ENCODE assay signal across 15 cellular contexts in genomic region chr11:35042906-35043305, GRCh38.
DNase-seq lines count a peak whose midpoint lies in the region; ATAC-seq and TF ChIP-seq lines count a peak whose summit lies in the region.
"Had no signal": no experiment of that assay in that cellular context is flagged by ENCODE, and none has a peak within 500 bp of the region (broad histone marks: within the 10 kb centered on the region; RNA-seq: fewer than 3 reads in every experiment).

No MANE protein-coding gene starts in this region.

- H3K9me3 ChIP-seq in heart left ventricle (no peaks in the 10 kb centered on the region), left ventricle myocardium inferior (replicated peaks) (no peaks in the 10 kb centered on the region)

- H3K36me3 Mint-ChIP-seq in memory B cell: no peaks in the 10 kb centered on the region
- H3K36me3 Mint-ChIP-seq in stimulated activated memory B cell treated with anti-CD40 and anti-IgM and Interleukin-4, amounts not matched to agents 10 μg/mL and 1 μg/mL and 100 μg/mL, for 72 hours: peaks cover 2% of the 10 kb centered on the region

- no peaks in the 10 kb centered on the region for H3K9me3 Mint-ChIP-seq in memory B cell
- no peaks in the 10 kb centered on the region for H3K9me3 Mint-ChIP-seq in stimulated activated memory B cell treated with anti-CD40 and anti-IgM and Interleukin-4, amounts not matched to agents 10 μg/mL and 1 μg/mL and 100 μg/mL, for 72 hours
- H3K9me3 Mint-ChIP-seq: GM23338, IgD-negative memory B cell had no signal

- peaks cover 0 to 75% (median 5%) of the 10 kb centered on the region in 12 donors for H3K4me1 ChIP-seq in heart left ventricle
- H3K4me1 ChIP-seq in left ventricle myocardium inferior: peaks cover 15% of the 10 kb centered on the region

- H3K27ac Mint-ChIP-seq in memory B cell: peak overlapping the region; percentile 58
- peak overlapping the region; percentile 85 for H3K27ac Mint-ChIP-seq in stimulated activated memory B cell treated with anti-CD40 and anti-IgM and Interleukin-4, amounts not matched to agents 10 μg/mL and 1 μg/mL and 100 μg/mL, for 72 hours
- H3K27ac Mint-ChIP-seq: GM23338 had no signal

- peak; percentile 59 to 81 (median 68) for ATAC-seq in heart left ventricle
- no peak for ATAC-seq in memory B cell (ENCODE audit: low read depth)
- ATAC-seq in stimulated activated memory B cell treated with anti-CD40 and anti-IgM and Interleukin-4, amounts not matched to agents 10 μg/mL and 1 μg/mL and 100 μg/mL, for 72 hours: no peak
- ATAC-seq in HG03432 (IDR thresholded peaks at IDR 0.05; ENCODE audit: unreplicated experiment): no peak
- ATAC-seq: GM23338, PC-3 had no signal

- TF ChIP-seq POLR2A in heart left ventricle (IDR thresholded peaks at IDR 0.05): no peak
- TF ChIP-seq POLR2A in erythroblast (IDR thresholded peaks at IDR 0.05; ENCODE audit: low read length): no peak

- H3K36me3 ChIP-seq in heart left ventricle: no peaks in the 10 kb centered on the region
- no peaks in the 10 kb centered on the region for H3K36me3 ChIP-seq in left ventricle myocardium inferior

- H3K4me3 Mint-ChIP-seq in memory B cell: no peak overlapping the region
- no peak overlapping the region for H3K4me3 Mint-ChIP-seq in stimulated activated memory B cell treated with anti-CD40 and anti-IgM and Interleukin-4, amounts not matched to agents 10 μg/mL and 1 μg/mL and 100 μg/mL, for 72 hours
- H3K4me3 Mint-ChIP-seq: GM23338, IgD-negative memory B cell had no signal

- no peaks in the 10 kb centered on the region for H3K27me3 Mint-ChIP-seq in memory B cell
- no peaks in the 10 kb centered on the region for H3K27me3 Mint-ChIP-seq in stimulated activated memory B cell treated with anti-CD40 and anti-IgM and Interleukin-4, amounts not matched to agents 10 μg/mL and 1 μg/mL and 100 μg/mL, for 72 hours
- H3K27me3 Mint-ChIP-seq: IgD-negative memory B cell had no signal

- H3K27ac ChIP-seq in heart left ventricle (no peak overlapping the region), left ventricle myocardium inferior (replicated peaks) (no peak overlapping the region)

- DNase-seq in heart left ventricle (no peak), left ventricle myocardium inferior (no peak), NCI-H69 (lab: John Stamatoyannopoulos, UW) (peak; percentile 30), memory B cell (ENCODE audit: low spot score in 2 of 2) (no peak), ureter (ENCODE audit: low spot score) (no peak), erythroblast (lab: John Stamatoyannopoulos, UW) (no peak)
- DNase-seq: AML-193, DMS 273 treated with DMSO at 0.1 percent for 48 hours, NCI-H2029, NCI-H524 treated with DMSO at 0.1 percent for 48 hours, PC-3 had no signal

- intact Hi-C loops in heart left ventricle (cut with DNase I): no loop called here
- intact Hi-C loops in left ventricle myocardium inferior (cut with micrococcal nuclease): no loop called here

- WGBS in heart left ventricle, 4 donors: 52 to 77% (median 64%) methylated on average over 3 of the region's 3 CpGs

- no peak for TF ChIP-seq CTCF in heart left ventricle (IDR thresholded peaks at IDR 0.05)
- TF ChIP-seq CTCF in left ventricle myocardium inferior (IDR thresholded peaks at IDR 0.05; ENCODE audit: borderline replicate concordance): no peak

- no peaks in the 10 kb centered on the region for H3K27me3 ChIP-seq in heart left ventricle
- no peaks in the 10 kb centered on the region for H3K27me3 ChIP-seq in left ventricle myocardium inferior (ENCODE audit: low read depth)

- H3K4me3 ChIP-seq in heart left ventricle: no peak overlapping the region
- H3K4me3 ChIP-seq in left ventricle myocardium inferior: no peak overlapping the region
- H3K4me3 ChIP-seq: GM23338 had no signal

- peaks cover 35% of the 10 kb centered on the region for H3K4me1 Mint-ChIP-seq in memory B cell
- H3K4me1 Mint-ChIP-seq in stimulated activated memory B cell treated with anti-CD40 and anti-IgM and Interleukin-4, amounts not matched to agents 10 μg/mL and 1 μg/mL and 100 μg/mL, for 72 hours: peaks cover 55% of the 10 kb centered on the region
- H3K4me1 Mint-ChIP-seq: GM23338 had no signal

Comparison
In these comparisons a context has a peak if more than half of its experiments do, and no peak if none do; other contexts are left out.
1. ATAC-seq: peak in heart left ventricle (4 of 4); none in memory B cell (single experiment), stimulated activated memory B cell treated with anti-CD40 and anti-IgM and Interleukin-4, amounts not matched to agents 10 μg/mL and 1 μg/mL and 100 μg/mL, for 72 hours (single experiment) and HG03432 (single experiment).